In the genomic region with DNA sequence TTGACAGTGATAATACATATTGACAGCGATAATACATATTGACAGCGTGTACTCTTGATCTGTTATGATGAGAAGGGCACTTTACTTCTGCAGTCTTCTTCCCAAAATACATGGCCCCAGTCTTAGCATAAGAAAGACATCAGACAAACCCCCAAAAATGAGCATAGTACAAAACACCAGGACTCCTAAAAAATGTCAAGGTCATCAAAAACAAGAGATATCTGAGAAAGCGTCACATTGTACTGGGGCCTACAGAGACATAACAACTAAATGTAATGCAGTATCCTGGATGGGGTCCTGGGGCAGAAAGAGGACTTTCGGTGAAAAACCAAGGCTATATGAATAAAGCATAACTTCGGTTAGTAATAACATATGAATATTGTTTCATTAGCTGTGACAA, we compare ENCODE assay signal across 25 cellular contexts.
"Had no signal": no experiment of that assay in that cellular context is flagged by ENCODE, and none has a peak within 500 bp of the region (broad histone marks: within the 10 kb centered on the region; RNA-seq: fewer than 3 reads in every experiment).

No MANE protein-coding gene starts in this region.

- H3K9me3 ChIP-seq: colonic mucosa, esophagus squamous epithelium, gastrocnemius medialis, left lung, lower lobe of right lung, mucosa of descending colon had no signal

- DNase-seq: colonic mucosa; cortex of kidney; effector CD8-positive, alpha-beta T cell; effector memory CD8-positive, alpha-beta T cell; endodermal cell; erythroblast; esophagus squamous epithelium; foreskin fibroblast; foreskin melanocyte; gastrocnemius medialis; glutamatergic neuron; head of caudate nucleus; heart right ventricle; hippocampal formation; left cardiac atrium; left lung; left ventricle myocardium superior; lower lobe of right lung; mesenchymal stem cell; mucosa of descending colon; naive B cell had no signal

- H3K27me3 ChIP-seq: colonic mucosa, esophagus squamous epithelium, gastrocnemius medialis, heart right ventricle, left lung had no signal

- H3K4me1 ChIP-seq: colonic mucosa, lower lobe of right lung had no signal

- FAIRE-seq: islet of Langerhans, keratinocyte had no signal

- H3K27ac ChIP-seq: colonic mucosa, epithelial cell of prostate, esophagus squamous epithelium, gastrocnemius medialis, heart right ventricle, left lung, lower lobe of right lung had no signal

- H3K36me3 ChIP-seq: colonic mucosa, esophagus squamous epithelium, gastrocnemius medialis, heart right ventricle, left lung, lower lobe of right lung had no signal

- H3K4me3 ChIP-seq: colonic mucosa, esophagus squamous epithelium, gastrocnemius medialis, heart right ventricle, left lung, lower lobe of right lung, mucosa of descending colon had no signal

- ATAC-seq: effector memory CD8-positive, alpha-beta T cell; esophagus mucosa; gastrocnemius medialis; heart right ventricle; left cardiac atrium; left lung; left ventricle myocardium superior; lower lobe of right lung; mucosa of descending colon had no signal
